In genomic region chr17:17947966-17948365, GRCh38 we compare ENCODE assay signal across 17 cellular contexts. TPM values are rescaled to one million over a fixed set of nuclear protein-coding genes. Genes with fewer than 3 reads are reported as not detected.
A peak's percentile ranks its signal among the peaks of the same experiment; 100 is the strongest.
DNase-seq lines count a peak whose midpoint lies in the region; ATAC-seq and TF ChIP-seq lines count a peak whose summit lies in the region.
"Had no signal": no experiment of that assay in that cellular context is flagged by ENCODE, and none has a peak within 500 bp of the region (broad histone marks: within the 10 kb centered on the region; RNA-seq: fewer than 3 reads in every experiment).

No MANE protein-coding gene starts in this region.

- H3K36me3 ChIP-seq in mammary epithelial cell (ENCODE audit: insufficient read depth, low read length), result no peaks in the 10 kb centered on the region
- no peaks in the 10 kb centered on the region for H3K36me3 ChIP-seq in mucosa of descending colon (ENCODE audit: low read depth)
- no peaks in the 10 kb centered on the region for H3K36me3 ChIP-seq in mesendoderm (ENCODE audit: control insufficient read depth, insufficient read depth, low read length)
- H3K36me3 ChIP-seq: ascending aorta, BLaER1, gastroesophageal sphincter, left ventricle myocardium inferior, ovary, sigmoid colon had no signal

- H3K27me3 ChIP-seq in mammary epithelial cell (ENCODE audit: insufficient read depth, low read length), result no peaks in the 10 kb centered on the region
- H3K27me3 ChIP-seq in mesendoderm (ENCODE audit: insufficient read depth, low read length, poor library complexity), result no peaks in the 10 kb centered on the region
- H3K27me3 ChIP-seq: ascending aorta, BLaER1, gastroesophageal sphincter, ovary, sigmoid colon had no signal

- no peak overlapping the region for H2AK5ac ChIP-seq in mesendoderm (ENCODE audit: low read length)

- dilution Hi-C loops in mammary epithelial cell (cut with HindIII; ENCODE audit: low sequenced_read_pairs), result no loop called here

- no peak overlapping the region for H3K9ac ChIP-seq in mammary epithelial cell (ENCODE audit: insufficient read depth, low read length)
- no peak overlapping the region for H3K9ac ChIP-seq in mesendoderm (ENCODE audit: low read length)
- H3K9ac ChIP-seq: BLaER1 had no signal

- peak; percentile 40 for ATAC-seq in mucosa of descending colon
- ATAC-seq: gastroesophageal sphincter had no signal

- H3K4me3 ChIP-seq in mammary epithelial cell (replicated peaks in 1 of 3; ENCODE audit: insufficient read depth in 1 of 3, low read depth in 2 of 3, low read length in 3 of 3) (no peak overlapping the region), mucosa of descending colon (no peak overlapping the region), mesendoderm (ENCODE audit: low read length) (no peak overlapping the region)
- H3K4me3 ChIP-seq: ascending aorta, BLaER1, gastroesophageal sphincter, left ventricle myocardium inferior, ovary, sigmoid colon had no signal

- no peak overlapping the region for H3K56ac ChIP-seq in mesendoderm (ENCODE audit: low read length)

- H3K4me1 ChIP-seq in mammary epithelial cell (ENCODE audit: insufficient read depth, low read length) (peaks cover 43% of the 10 kb centered on the region), mucosa of descending colon (ENCODE audit: low read depth) (peaks cover 15% of the 10 kb centered on the region), mesendoderm (ENCODE audit: control insufficient read depth, low read depth, low read length) (peaks cover 11% of the 10 kb centered on the region)

- no peak overlapping the region for H4K5ac ChIP-seq in mesendoderm (ENCODE audit: low read length)

- no peak overlapping the region for H3K4ac ChIP-seq in mesendoderm (ENCODE audit: low read depth, low read length)

- no peak overlapping the region for H3K18ac ChIP-seq in mesendoderm (ENCODE audit: low read length)

- BruUV-seq in mammary epithelial cell (replicated peaks; lab: Mats Ljungman, UMichigan), result no TSS peak

- H3K79me2 ChIP-seq in mammary epithelial cell (ENCODE audit: insufficient read depth, low read length) (peaks cover 77% of the 10 kb centered on the region), mesendoderm (ENCODE audit: control insufficient read depth, insufficient read depth, low read length) (no peaks in the 10 kb centered on the region)

- no peak overlapping the region for H3K23ac ChIP-seq in mesendoderm (ENCODE audit: low read length)

- 83% methylated on average over 1 of the region's 1 CpG for WGBS in mammary epithelial cell (ENCODE audit: low coverage, missing lambda C conversion rate)
- WGBS in mesendoderm (ENCODE audit: extremely low coverage, insufficient coverage, low lambda C conversion rate), result no CpG with 5 or more reads among the region's 1 CpG

- H3K9me3 ChIP-seq in mammary epithelial cell (replicated peaks; ENCODE audit: insufficient read depth, low read length) (no peaks in the 10 kb centered on the region), mucosa of descending colon (no peaks in the 10 kb centered on the region)
- H3K9me3 ChIP-seq: ascending aorta, BLaER1, gastroesophageal sphincter, left ventricle myocardium inferior, ovary, sigmoid colon had no signal

- no peak overlapping the region for H2BK15ac ChIP-seq in mesendoderm (replicated peaks; ENCODE audit: low read depth)

- in situ Hi-C loops in mammary epithelial cell (cut with MboI; ENCODE audit: low sequenced_read_pairs in 2 of 2) (no loop called here), GM13977 (cut with MboI; ENCODE audit: low pct_unique_long_range_greater_than_20kb, low sequenced_read_pairs, unreplicated experiment) (no loop called here)

- H2BK120ac ChIP-seq in mesendoderm (ENCODE audit: low read depth, low read length), result no peak overlapping the region

- H3K27ac ChIP-seq in C4-2B, result peak overlapping the region; percentile 72
- H3K27ac ChIP-seq in mammary epithelial cell (ENCODE audit: insufficient read depth, low read depth, low read length), result no peak overlapping the region
- no peak overlapping the region for H3K27ac ChIP-seq in mesendoderm (ENCODE audit: low read depth, low read length)
- H3K27ac ChIP-seq: ascending aorta, BLaER1, gastroesophageal sphincter, left ventricle myocardium inferior, ovary, sigmoid colon had no signal

- H2AFZ ChIP-seq in mammary epithelial cell (ENCODE audit: low read depth, low read length), result no peak overlapping the region

- intact Hi-C loops in mammary epithelial cell (cut with micrococcal nuclease), result no loop called here
- intact Hi-C loops in mucosa of descending colon (cut with DNase I, micrococcal nuclease), result no loop called here

- CTCF ChIA-PET in mammary epithelial cell (lab: Charles Lee; ENCODE audit: low non-redundant PET), result no interaction called here

- H4K8ac ChIP-seq in mesendoderm (ENCODE audit: low read depth, low read length), result no peak overlapping the region

- TF ChIP-seq CTCF in C4-2B (conservative IDR thresholded peaks at IDR 0.05) (no peak), mammary epithelial cell (conservative IDR thresholded peaks at IDR 0.05 in 1 of 2, IDR thresholded peaks at IDR 0.05 in 1 of 2; ENCODE audit: extremely low read depth in 1 of 2, insufficient read depth in 1 of 2, low read depth in 1 of 2, low read length in 2 of 2) (no peak), mucosa of descending colon (IDR thresholded peaks at IDR 0.05) (no peak), GM13977 (IDR thresholded peaks at IDR 0.05; ENCODE audit: extremely low read depth, insufficient read depth, missing control alignments) (no peak)

- H3K4me2 ChIP-seq in mammary epithelial cell (ENCODE audit: insufficient read depth, low read depth, low read length), result peak overlapping the region; percentile 11
- no peak overlapping the region for H3K4me2 ChIP-seq in mesendoderm (ENCODE audit: low read length)
- H3K4me2 ChIP-seq: BLaER1 had no signal

- DNase-seq in HCEC 1CT, result peak; percentile 41
- peak; percentile 61 for DNase-seq in mammary epithelial cell
- no peak for DNase-seq in mucosa of descending colon
- no peak for DNase-seq in mesendoderm
- DNase-seq in occipital lobe (lab: John Stamatoyannopoulos, UW), result no peak
- no peak for DNase-seq in GM13977 (ENCODE audit: low spot score)
- DNase-seq: activated effector memory CD4-positive, alpha-beta T cell treated with Interleukin-2 at 50 U/mL for 16 hours; left ventricle myocardium inferior; ovary; sigmoid colon; substantia nigra; SW 1271 had no signal

- H2BK5ac ChIP-seq in mesendoderm (ENCODE audit: low read length), result no peak overlapping the region

- H4K20me1 ChIP-seq in mammary epithelial cell (ENCODE audit: insufficient read depth, low read length), result no peaks in the 10 kb centered on the region
- H4K20me1 ChIP-seq: BLaER1 had no signal

- H3K79me1 ChIP-seq in mesendoderm (ENCODE audit: low read length), result no peaks in the 10 kb centered on the region

RNA-seq across cellular contexts. Expression of gene TOM1L2, which starts 24.2 kb away (rescaled TPM):
- total RNA-seq in mammary epithelial cell, result 10 to 100 TPM; 42.8 to 71.1 TPM
- polyA plus RNA-seq in mammary epithelial cell, result 47.1 TPM
- polyA minus RNA-seq in mammary epithelial cell, result 168 TPM
- 100 to 1,000 TPM in 1 of 3 donors, 10 to 100 TPM in 2; 67.8 to 101 (median 87.7) TPM for total RNA-seq in mucosa of descending colon
- 4.7 TPM for polyA plus RNA-seq in mesendoderm (2013, experiment 1 of 2)
- polyA plus RNA-seq in mesendoderm (2013, experiment 2 of 2), result 5.2 TPM
- 17.8 TPM for total RNA-seq in occipital lobe

RNA-seq across cellular contexts. Expression of gene DRC3, which starts 24.7 kb away (rescaled TPM):
- total RNA-seq in mammary epithelial cell (1 to 10 TPM in 1 of 2 donors, under 1 TPM in 1; 0.85 to 1.0 TPM), mucosa of descending colon (1 to 10 TPM; 1.0 to 3.3 (median 1.4) TPM), occipital lobe (2.0 TPM)
- 0.67 TPM for polyA plus RNA-seq in mammary epithelial cell
- polyA minus RNA-seq in mammary epithelial cell, result not detected
- polyA plus RNA-seq in mesendoderm (2013, experiment 1 of 2), result 0.13 TPM
- polyA plus RNA-seq in mesendoderm (2013, experiment 2 of 2), result 0.13 TPM
- total RNA-seq: H1 had no signal

Comparison
In these comparisons a context has a peak if more than half of its experiments do, and no peak if none do; other contexts are left out.
1. DNase-seq: peak in HCEC 1CT (single experiment) and mammary epithelial cell (single experiment); none in mucosa of descending colon (0 of 3), mesendoderm (single experiment), occipital lobe (single experiment) and GM13977 (single experiment).